Comparison of ENCODE assay signal across 9 cellular contexts in genomic region chr1:29125237-29125641, GRCh38. TPM values are rescaled to one million over a fixed set of nuclear protein-coding genes. Genes with fewer than 3 reads are reported as not detected.
DNase-seq lines count a peak whose midpoint lies in the region; ATAC-seq and TF ChIP-seq lines count a peak whose summit lies in the region.
"Had no signal": no experiment of that assay in that cellular context is flagged by ENCODE, and none has a peak within 500 bp of the region (broad histone marks: within the 10 kb centered on the region; RNA-seq: fewer than 3 reads in every experiment).

No MANE protein-coding gene starts in this region.

- in situ Hi-C loops in astrocyte of the cerebellum (cut with HindIII; ENCODE audit: low sequenced_read_pairs), result no loop called here

- peaks cover 35% of the 10 kb centered on the region for H3K27me3 Mint-ChIP-seq in activated CD8-positive, alpha-beta memory T cell treated with anti-CD3 and anti-CD28 coated beads, Interleukin-2, amount 10 ng/mL, durations not matched to agents 7 days and 5 days

- peaks cover 27% of the 10 kb centered on the region for H3K4me1 ChIP-seq in lower lobe of right lung
- peaks cover 0 to 41% (median 21%) of the 10 kb centered on the region in 4 donors for H3K4me1 ChIP-seq in tibial artery

- peaks cover 4% of the 10 kb centered on the region for H3K4me1 Mint-ChIP-seq in activated CD8-positive, alpha-beta memory T cell treated with anti-CD3 and anti-CD28 coated beads, Interleukin-2, amount 10 ng/mL, durations not matched to agents 7 days and 5 days

- no peak for ATAC-seq in activated CD8-positive, alpha-beta memory T cell treated with anti-CD3 and anti-CD28 coated beads, Interleukin-2, amount 10 ng/mL, durations not matched to agents 7 days and 5 days
- no peak for ATAC-seq in lower lobe of right lung

- H3K36me3 ChIP-seq in lower lobe of right lung (no peaks in the 10 kb centered on the region), tibial artery (no peaks in the 10 kb centered on the region)

- H3K9me3 Mint-ChIP-seq in activated CD8-positive, alpha-beta memory T cell treated with anti-CD3 and anti-CD28 coated beads, Interleukin-2, amount 10 ng/mL, durations not matched to agents 7 days and 5 days (ENCODE audit: low read depth), result no peaks in the 10 kb centered on the region

- peaks cover 48% of the 10 kb centered on the region for H3K27me3 ChIP-seq in lower lobe of right lung (ENCODE audit: low read depth)
- no peaks in the 10 kb centered on the region for H3K27me3 ChIP-seq in tibial artery

- no peak for DNase-seq in activated CD8-positive, alpha-beta memory T cell treated with anti-CD3 and anti-CD28 coated beads, Interleukin-2, amount 10 ng/mL, durations not matched to agents 7 days and 5 days
- no peak for DNase-seq in activated CD8-positive, alpha-beta memory T cell treated with anti-CD3 and anti-CD28 coated beads for 24 hours
- DNase-seq in astrocyte of the cerebellum (ENCODE audit: low read depth), result no peak
- no peak for DNase-seq in lower lobe of right lung
- DNase-seq in tibial artery, result no peak
- DNase-seq in head of caudate nucleus, result no peak
- no peak for DNase-seq in DMS153 (lab: John Stamatoyannopoulos, UW)
- no peak for DNase-seq in A172 (ENCODE audit: low spot score)
- DNase-seq: NCI-H1092 treated with DMSO at 0.1 percent for 48 hours had no signal

- no peak for TF ChIP-seq CTCF in astrocyte of the cerebellum (IDR thresholded peaks at IDR 0.05; ENCODE audit: low read depth, low read length, missing control alignments)
- TF ChIP-seq CTCF in lower lobe of right lung (IDR thresholded peaks at IDR 0.05), result no peak
- no peak for TF ChIP-seq CTCF in tibial artery (IDR thresholded peaks at IDR 0.05)

- CTCF ChIA-PET in activated CD8-positive, alpha-beta memory T cell treated with anti-CD3 and anti-CD28 coated beads, Interleukin-2, amount 10 ng/mL, durations not matched to agents 7 days and 5 days (lab: Charles Lee), result interaction anchor here (1.1 to 2.5 kb wide), 5 partner anchors 55 to 243 kb away, joined by 3 to 10 read pairs (median 5); partner anchors contain the start of gene SRSF4

- peak overlapping the region; percentile 67 for H3K4me3 ChIP-seq in astrocyte of the cerebellum (ENCODE audit: low read depth, low read length)
- H3K4me3 ChIP-seq in lower lobe of right lung, result peak overlapping the region; percentile 70
- peak overlapping the region; percentile 78 to 85 for H3K4me3 ChIP-seq in tibial artery

- H3K4me3 Mint-ChIP-seq in activated CD8-positive, alpha-beta memory T cell treated with anti-CD3 and anti-CD28 coated beads, Interleukin-2, amount 10 ng/mL, durations not matched to agents 7 days and 5 days, result peak overlapping the region; percentile 40

- H3K27ac ChIP-seq in lower lobe of right lung, result peak overlapping the region; percentile 91
- H3K27ac ChIP-seq in tibial artery, result peak overlapping the region; percentile 96 to 100

- no peak overlapping the region for H3K27ac Mint-ChIP-seq in activated CD8-positive, alpha-beta memory T cell treated with anti-CD3 and anti-CD28 coated beads, Interleukin-2, amount 10 ng/mL, durations not matched to agents 7 days and 5 days

- H3K9me3 ChIP-seq in lower lobe of right lung (no peaks in the 10 kb centered on the region), tibial artery (no peaks in the 10 kb centered on the region)

- no peaks in the 10 kb centered on the region for H3K36me3 Mint-ChIP-seq in activated CD8-positive, alpha-beta memory T cell treated with anti-CD3 and anti-CD28 coated beads, Interleukin-2, amount 10 ng/mL, durations not matched to agents 7 days and 5 days

- intact Hi-C loops in lower lobe of right lung (cut with DNase I), result no loop called here
- intact Hi-C loops in tibial artery (cut with DNase I; ENCODE audit: low total_unique reads), result no loop called here
- intact Hi-C loops in head of caudate nucleus (cut with DNase I), result no loop called here

RNA-seq across cellular contexts. Expression of gene TMEM200B, which starts 1.5 kb away (rescaled TPM):
- total RNA-seq in activated CD8-positive, alpha-beta memory T cell treated with anti-CD3 and anti-CD28 coated beads, Interleukin-2, amount 10 ng/mL, durations not matched to agents 7 days and 5 days, result under 1 TPM in 1 of 2 experiments, not detected in 1; 0.09 TPM
- total RNA-seq in lower lobe of right lung, result 4.3 TPM
- total RNA-seq in A172 (2014; rRNA removed; shearing (Covaris generic)), result 0.03 and 0.43 TPM in 2 replicates

RNA-seq across cellular contexts. Expression of gene SRSF4, which starts 56.5 kb away (rescaled TPM):
- 100 to 1,000 TPM; 145 to 147 TPM for total RNA-seq in activated CD8-positive, alpha-beta memory T cell treated with anti-CD3 and anti-CD28 coated beads, Interleukin-2, amount 10 ng/mL, durations not matched to agents 7 days and 5 days
- total RNA-seq in lower lobe of right lung, result 73.9 TPM
- 28.6 and 31.3 TPM in 2 replicates for total RNA-seq in A172 (2014; rRNA removed; shearing (Covaris generic))
